Comparison of ENCODE assay signal across 37 cellular contexts in the genomic region with DNA sequence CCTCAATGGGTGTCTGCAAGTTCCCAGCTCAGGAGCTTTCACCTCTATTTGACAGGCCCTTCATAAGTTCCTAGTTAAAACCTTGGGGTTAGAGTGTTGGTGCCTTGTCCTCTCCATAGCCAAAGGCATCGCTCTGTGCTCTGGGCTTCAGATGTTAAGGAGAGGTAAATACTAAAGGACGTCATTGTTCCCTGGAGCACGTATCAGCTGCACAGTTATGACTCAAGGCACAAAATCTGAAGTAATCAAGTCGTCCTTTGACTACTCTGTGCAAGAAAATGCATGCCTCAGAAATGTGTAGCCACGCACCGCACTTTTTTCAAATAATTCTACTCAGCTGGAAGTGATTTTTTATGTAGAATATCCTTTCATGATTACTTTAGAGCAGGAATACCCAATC.
"Had no signal": no experiment of that assay in that cellular context is flagged by ENCODE, and none has a peak within 500 bp of the region (broad histone marks: within the 10 kb centered on the region; RNA-seq: fewer than 3 reads in every experiment).

No MANE protein-coding gene starts in this region.

- H3K27ac ChIP-seq: adrenal gland, breast epithelium, cardiac muscle cell, esophagus muscularis mucosa, gastroesophageal sphincter, heart right ventricle had no signal

- H3K4me1 ChIP-seq: adrenal gland, breast epithelium, esophagus muscularis mucosa, gastroesophageal sphincter, heart right ventricle had no signal

- H3K9me3 ChIP-seq: adrenal gland had no signal

- H3K4me3 Mint-ChIP-seq: activated CD4-positive, alpha-beta memory T cell treated with anti-CD3 and anti-CD28 coated beads for 36 hours; activated CD4-positive, alpha-beta T cell treated with anti-CD3 and anti-CD28 coated beads for 36 hours; activated CD4-positive, alpha-beta T cell treated with anti-CD3 and anti-CD28 coated beads, Interleukin-2, amount 10 ng/mL, durations not matched to agents 24 days and 14 days; activated CD8-positive, alpha-beta memory T cell treated with anti-CD3 and anti-CD28 coated beads, Interleukin-2, amount 10 ng/mL, durations not matched to agents 7 days and 5 days; activated CD8-positive, alpha-beta T cell treated with anti-CD3 and anti-CD28 coated beads, Interleukin-2, amount 10 ng/mL, durations not matched to agents 7 days and 5 days; activated naive CD4-positive, alpha-beta T cell treated with anti-CD3 and anti-CD28 coated beads for 36 hours; activated naive CD4-positive, alpha-beta T cell treated with anti-CD3 and anti-CD28 coated beads, Interleukin-2, amount 50 U/mL, for 24 hours; activated naive CD8-positive, alpha-beta T cell treated with anti-CD3 and anti-CD28 coated beads for 36 hours; activated naive CD8-positive, alpha-beta T cell treated with anti-CD3 and anti-CD28 coated beads, Interleukin-2, amount 50 U/mL, for 24 hours; activated T-helper 1 cell treated with anti-CD3 and anti-CD28 coated beads, Interleukin-12 subunit alpha, Interleukin-12 subunit beta, Interleukin-2, Interleukin-4 antibody, amounts not matched to agents 30 ng/mL and 10 ng/mL and 1 ng/mL, durations not matched to agents 14 hours and 24 hours and 36 hours; brain; central memory CD8-positive, alpha-beta T cell; effector memory CD8-positive, alpha-beta T cell; T-helper 17 cell; T-helper 2 cell treated with Interferon-gamma antibody and Interleukin-4, amounts not matched to agents 5 μg/mL and 100 μg/mL, for 36 hours had no signal

- H3K27ac Mint-ChIP-seq: activated CD4-positive, alpha-beta memory T cell treated with anti-CD3 and anti-CD28 coated beads for 36 hours; activated CD4-positive, alpha-beta T cell treated with anti-CD3 and anti-CD28 coated beads for 36 hours; activated CD4-positive, alpha-beta T cell treated with anti-CD3 and anti-CD28 coated beads, Interleukin-2, amount 10 ng/mL, durations not matched to agents 24 days and 14 days; activated CD8-positive, alpha-beta memory T cell treated with anti-CD3 and anti-CD28 coated beads, Interleukin-2, amount 10 ng/mL, durations not matched to agents 7 days and 5 days; activated CD8-positive, alpha-beta T cell treated with anti-CD3 and anti-CD28 coated beads, Interleukin-2, amount 10 ng/mL, durations not matched to agents 7 days and 5 days; activated naive CD4-positive, alpha-beta T cell treated with anti-CD3 and anti-CD28 coated beads for 36 hours; activated naive CD4-positive, alpha-beta T cell treated with anti-CD3 and anti-CD28 coated beads, Interleukin-2, amount 50 U/mL, for 24 hours; activated naive CD8-positive, alpha-beta T cell treated with anti-CD3 and anti-CD28 coated beads for 36 hours; activated naive CD8-positive, alpha-beta T cell treated with anti-CD3 and anti-CD28 coated beads, Interleukin-2, amount 50 U/mL, for 24 hours; activated T-helper 1 cell treated with anti-CD3 and anti-CD28 coated beads, Interleukin-12 subunit alpha, Interleukin-12 subunit beta, Interleukin-2, Interleukin-4 antibody, amounts not matched to agents 30 ng/mL and 10 ng/mL and 1 ng/mL, durations not matched to agents 14 hours and 24 hours and 36 hours; activated T-helper 2 cell treated with anti-CD3 and anti-CD28 coated beads, Interferon-gamma antibody, Interleukin-2, Interleukin-4, amounts not matched to agents 10 μg/mL and 5 μg/mL and 100 μg/mL, durations not matched to agents 14 hours and 24 hours and 36 hours; brain; effector memory CD8-positive, alpha-beta T cell; T-helper 17 cell; T-helper 2 cell treated with Interferon-gamma antibody and Interleukin-4, amounts not matched to agents 5 μg/mL and 100 μg/mL, for 36 hours had no signal

- H3K36me3 ChIP-seq: adrenal gland, breast epithelium, cardiac muscle cell, esophagus muscularis mucosa, gastroesophageal sphincter, heart right ventricle had no signal

- H3K27me3 ChIP-seq: adrenal gland, breast epithelium, cardiac muscle cell, esophagus muscularis mucosa, gastroesophageal sphincter, heart right ventricle had no signal

- H3K9me3 Mint-ChIP-seq: activated CD4-positive, alpha-beta memory T cell treated with anti-CD3 and anti-CD28 coated beads for 36 hours; activated CD4-positive, alpha-beta T cell treated with anti-CD3 and anti-CD28 coated beads, Interleukin-2, amount 10 ng/mL, durations not matched to agents 24 days and 14 days; activated naive CD4-positive, alpha-beta T cell treated with anti-CD3 and anti-CD28 coated beads for 36 hours; activated naive CD4-positive, alpha-beta T cell treated with anti-CD3 and anti-CD28 coated beads, Interleukin-2, amount 50 U/mL, for 24 hours; activated naive CD8-positive, alpha-beta T cell treated with anti-CD3 and anti-CD28 coated beads for 36 hours; activated naive CD8-positive, alpha-beta T cell treated with anti-CD3 and anti-CD28 coated beads, Interleukin-2, amount 50 U/mL, for 24 hours; activated T-helper 1 cell treated with anti-CD3 and anti-CD28 coated beads, Interleukin-12 subunit alpha, Interleukin-12 subunit beta, Interleukin-2, Interleukin-4 antibody, amounts not matched to agents 30 ng/mL and 10 ng/mL and 1 ng/mL, durations not matched to agents 14 hours and 24 hours and 36 hours; activated T-helper 2 cell treated with anti-CD3 and anti-CD28 coated beads, Interferon-gamma antibody, Interleukin-2, Interleukin-4, amounts not matched to agents 10 μg/mL and 5 μg/mL and 100 μg/mL, durations not matched to agents 14 hours and 24 hours and 36 hours; central memory CD8-positive, alpha-beta T cell; effector memory CD8-positive, alpha-beta T cell; T-helper 2 cell treated with Interferon-gamma antibody and Interleukin-4, amounts not matched to agents 5 μg/mL and 100 μg/mL, for 36 hours had no signal

- DNase-seq: activated CD4-positive, alpha-beta memory T cell treated with anti-CD3 and anti-CD28 coated beads for 36 hours; activated CD4-positive, alpha-beta T cell treated with anti-CD3 and anti-CD28 coated beads for 36 hours; activated CD4-positive, alpha-beta T cell treated with anti-CD3 and anti-CD28 coated beads, Interleukin-2, amount 10 ng/mL, durations not matched to agents 24 days and 14 days; activated CD4-positive, CD25-positive, alpha-beta regulatory T cell; activated CD4-positive, CD25-positive, alpha-beta regulatory T cell treated with anti-CD3 and anti-CD28 coated beads, Interleukin-2, amount 50 U/mL, for 72 hours; activated CD8-positive, alpha-beta memory T cell treated with anti-CD3 and anti-CD28 coated beads, Interleukin-2, amount 10 ng/mL, durations not matched to agents 7 days and 5 days; activated CD8-positive, alpha-beta memory T cell treated with anti-CD3 and anti-CD28 coated beads, Interleukin-2, amount 50 U/mL, for 4 hours; activated CD8-positive, alpha-beta T cell treated with anti-CD3 and anti-CD28 coated beads, Interleukin-2, amount 10 ng/mL, durations not matched to agents 7 days and 5 days; activated effector memory CD4-positive, alpha-beta T cell treated with anti-CD3 and anti-CD28 coated beads, Interleukin-2, amount 50 U/mL, for 16 hours; activated naive CD4-positive, alpha-beta T cell treated with anti-CD3 and anti-CD28 coated beads for 36 hours; activated naive CD8-positive, alpha-beta T cell treated with anti-CD3 and anti-CD28 coated beads for 36 hours; activated naive CD8-positive, alpha-beta T cell treated with anti-CD3 and anti-CD28 coated beads, Interleukin-2, amount 50 U/mL, for 24 hours; activated T-cell treated with anti-CD3 and anti-CD28 coated beads, Interleukin-2, amount 50 U/mL, for 1 hour; activated T-cell treated with anti-CD3 and anti-CD28 coated beads, Interleukin-2, amount 50 U/mL, for 48 hours; adrenal gland; amygdala; aorta; cortex of kidney; dermis blood vessel endothelial cell; effector CD4-positive, alpha-beta T cell; effector memory CD8-positive, alpha-beta T cell; erythroblast; foreskin melanocyte; heart right ventricle; T-helper 1 cell; T-helper 17 cell; T1000 had no signal

- H3K36me3 Mint-ChIP-seq: activated CD4-positive, alpha-beta memory T cell treated with anti-CD3 and anti-CD28 coated beads for 36 hours; activated CD8-positive, alpha-beta memory T cell treated with anti-CD3 and anti-CD28 coated beads, Interleukin-2, amount 10 ng/mL, durations not matched to agents 7 days and 5 days; activated naive CD4-positive, alpha-beta T cell treated with anti-CD3 and anti-CD28 coated beads, Interleukin-2, amount 50 U/mL, for 24 hours had no signal

- ATAC-seq: activated CD4-positive, alpha-beta T cell treated with anti-CD3 and anti-CD28 coated beads for 36 hours; activated CD8-positive, alpha-beta memory T cell treated with anti-CD3 and anti-CD28 coated beads, Interleukin-2, amount 10 ng/mL, durations not matched to agents 7 days and 5 days; activated CD8-positive, alpha-beta T cell treated with anti-CD3 and anti-CD28 coated beads, Interleukin-2, amount 10 ng/mL, durations not matched to agents 7 days and 5 days; activated naive CD8-positive, alpha-beta T cell treated with anti-CD3 and anti-CD28 coated beads, Interleukin-2, amount 50 U/mL, for 24 hours; effector memory CD8-positive, alpha-beta T cell; gastroesophageal sphincter; heart right ventricle; T-helper 17 cell had no signal

- H3K27me3 Mint-ChIP-seq: activated CD4-positive, alpha-beta T cell treated with anti-CD3 and anti-CD28 coated beads for 36 hours; activated CD4-positive, alpha-beta T cell treated with anti-CD3 and anti-CD28 coated beads, Interleukin-2, amount 10 ng/mL, durations not matched to agents 24 days and 14 days had no signal

- H3K4me1 Mint-ChIP-seq: activated CD4-positive, alpha-beta T cell treated with anti-CD3 and anti-CD28 coated beads for 36 hours; activated CD8-positive, alpha-beta memory T cell treated with anti-CD3 and anti-CD28 coated beads, Interleukin-2, amount 10 ng/mL, durations not matched to agents 7 days and 5 days; activated naive CD4-positive, alpha-beta T cell treated with anti-CD3 and anti-CD28 coated beads, Interleukin-2, amount 50 U/mL, for 24 hours; activated naive CD8-positive, alpha-beta T cell treated with anti-CD3 and anti-CD28 coated beads for 36 hours; activated naive CD8-positive, alpha-beta T cell treated with anti-CD3 and anti-CD28 coated beads, Interleukin-2, amount 50 U/mL, for 24 hours; central memory CD8-positive, alpha-beta T cell had no signal

- H3K4me3 ChIP-seq: adrenal gland, breast epithelium, cardiac muscle cell, esophagus muscularis mucosa, gastroesophageal sphincter, heart right ventricle had no signal
